1 cellular context compared by ENCODE assay signal in genomic region chr3:64030741-64031140, GRCh38.
TF ChIP-seq lines count a peak whose summit lies in the region.

No MANE protein-coding gene starts in this region.

TF ChIP-seq in H1, 55 proteins besides CTCF, POLR2A, EP300 and RAD21 (continued from another document):
- TF ChIP-seq MAX (IDR thresholded peaks at IDR 0.05) (peak; percentile 88), GABPA (IDR thresholded peaks at IDR 0.05; ENCODE audit: borderline replicate concordance, insufficient read depth, low read length) (peak; percentile 64; the same call in 1 of the 2 replicates), E2F6 (IDR thresholded peaks at IDR 0.05) (peak; percentile 53), POU5F1 (IDR thresholded peaks at IDR 0.05; ENCODE audit: low read depth, low read length) (no peak)
